8 cellular contexts compared by ENCODE assay signal in the genomic region with DNA sequence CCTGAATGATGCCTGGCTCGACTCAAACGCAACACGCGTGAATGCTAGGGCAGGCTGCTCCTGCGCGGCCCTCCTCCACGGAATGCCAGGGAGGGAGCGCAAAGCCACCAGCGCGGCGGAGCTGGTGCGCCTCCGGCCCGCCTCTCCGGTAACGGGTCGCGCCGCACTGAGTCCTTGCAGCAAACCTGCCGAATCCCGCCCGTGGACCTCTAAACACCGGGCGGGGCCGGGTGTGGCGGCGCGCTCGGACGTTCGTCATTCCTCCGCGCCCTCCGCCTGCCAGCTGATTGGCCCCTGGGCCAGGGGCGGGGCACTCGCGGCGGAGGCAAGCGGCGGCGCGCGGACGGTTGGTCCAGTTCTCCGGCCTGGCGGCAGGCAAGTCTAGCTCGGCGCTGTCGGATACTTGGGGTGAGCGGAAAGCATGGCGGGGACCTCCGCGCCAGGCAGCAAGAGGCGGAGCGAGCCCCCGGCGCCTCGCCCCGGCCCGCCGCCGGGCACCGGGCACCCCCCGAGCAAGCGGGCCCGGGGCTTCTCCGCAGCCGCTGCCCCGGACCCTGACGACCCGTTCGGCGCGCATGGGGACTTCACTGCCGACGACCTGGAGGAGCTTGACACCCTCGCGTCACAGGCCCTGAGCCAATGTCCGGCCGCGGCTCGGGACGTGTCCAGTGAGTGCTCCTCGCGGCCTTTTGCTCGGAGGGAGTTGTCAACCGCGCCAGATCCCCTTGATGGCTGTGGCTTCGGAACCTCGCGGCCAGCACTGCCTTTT. TPM values are rescaled to one million over a fixed set of nuclear protein-coding genes. Genes with fewer than 3 reads are reported as not detected.
DNase-seq lines count a peak whose midpoint lies in the region; ATAC-seq and TF ChIP-seq lines count a peak whose summit lies in the region.

A gene (plus strand): TSS at position 313 of the 769 bp plus-strand sequence. CDS start 109 bp downstream, at position 422.

- H3K4me3 ChIP-seq in AG04449 (ENCODE audit: low read depth, low read length) (peak within 1 kb of the TSS; percentile 97), kidney epithelial cell (ENCODE audit: low read depth, low read length) (peak within 1 kb of the TSS; percentile 99)

- no peaks in the 10 kb centered on the region for H3K27me3 ChIP-seq in kidney epithelial cell (ENCODE audit: control insufficient read depth, insufficient read depth, low read length)

- CTCF ChIA-PET in AG04449 (lab: Yijun Ruan, JAX) = interaction anchor here (1.0 to 9.9 kb wide), 4 partner anchors 12 to 102 kb away, joined by 3 to 161 read pairs (median 16); no protein-coding TSS in a partner anchor

- POLR2A ChIA-PET in AG04449 (lab: Yijun Ruan, JAX) = interaction anchor here (0.7 to 1.3 kb wide), 7 partner anchors 9 to 35 kb away, joined by 3 to 7 read pairs (median 3); no protein-coding TSS in a partner anchor

- no peaks in the 10 kb centered on the region for H3K36me3 ChIP-seq in kidney epithelial cell (ENCODE audit: control insufficient read depth, insufficient read depth, low read length)

- TF ChIP-seq CTCF in AG04449 (IDR thresholded peaks at IDR 0.05; ENCODE audit: insufficient read depth, low read length, missing control alignments) = no peak
- no peak for TF ChIP-seq CTCF in kidney epithelial cell (IDR thresholded peaks at IDR 0.05; ENCODE audit: insufficient read depth, low read length, poor library complexity, severe bottlenecking)

- ATAC-seq in GM18873 (IDR thresholded peaks at IDR 0.05; ENCODE audit: low FRiP score, unreplicated experiment) (peak; percentile 69), HG03135 (IDR thresholded peaks at IDR 0.05; ENCODE audit: unreplicated experiment) (peak; percentile 84)

- DNase-seq in AG04449 (ENCODE audit: low read depth, low spot score) (no peak), NCI-H446 treated with DMSO at 0.1 percent for 48 hours (lab: John Stamatoyannopoulos, UW) (peak; percentile 32), cerebellar nuclear complex (lab: John Stamatoyannopoulos, UW) (peak; percentile 55 to 71), kidney epithelial cell (ENCODE audit: low read depth) (no peak)
- DNase-seq in activated CD4-positive, alpha-beta T cell treated with anti-CD3 and anti-CD28 coated beads for 1 hour = peak; percentile 78
- DNase-seq in stimulated activated CD4-positive, alpha-beta T cell treated with anti-CD3 and anti-CD28 coated beads, Interleukin-15, amount 100 ng/mL, for 24 hours = peak; percentile 92

RNA-seq across cellular contexts. Expression of the gene that starts here (rescaled TPM):
- 5.7 and 6.8 TPM in 2 replicates for total RNA-seq in kidney epithelial cell

Comparison
In these comparisons a context has a peak if more than half of its experiments do, and no peak if none do; other contexts are left out.
1. DNase-seq: peak in NCI-H446 treated with DMSO at 0.1 percent for 48 hours (single experiment), activated CD4-positive, alpha-beta T cell treated with anti-CD3 and anti-CD28 coated beads for 1 hour (single experiment), cerebellar nuclear complex (2 of 2) and stimulated activated CD4-positive, alpha-beta T cell treated with anti-CD3 and anti-CD28 coated beads, Interleukin-15, amount 100 ng/mL, for 24 hours (single experiment); none in AG04449 (single experiment) and kidney epithelial cell (single experiment).